28 cellular contexts compared by ENCODE assay signal in genomic region chr3:112776836-112777235, GRCh38.
A peak's percentile ranks its signal among the peaks of the same experiment; 100 is the strongest.
DNase-seq lines count a peak whose midpoint lies in the region; ATAC-seq, FAIRE-seq and TF ChIP-seq lines count a peak whose summit lies in the region.
"Had no signal": no experiment of that assay in that cellular context is flagged by ENCODE, and none has a peak within 500 bp of the region (broad histone marks: within the 10 kb centered on the region; RNA-seq: fewer than 3 reads in every experiment).

No MANE protein-coding gene starts in this region.

- no peak overlapping the region for H3K4me3 ChIP-seq in A549
- H3K4me3 ChIP-seq in IMR-90 (ENCODE audit: insufficient read depth, low read depth, low read length): no peak overlapping the region
- H3K4me3 ChIP-seq in mesendoderm (ENCODE audit: low read length): no peak overlapping the region
- no peak overlapping the region for H3K4me3 ChIP-seq in smooth muscle cell
- H3K4me3 ChIP-seq: adrenal gland, heart right ventricle, lung, stomach had no signal

- H2BK15ac ChIP-seq in IMR-90 (ENCODE audit: low read depth, low read length): peak overlapping the region; percentile 97
- no peak overlapping the region for H2BK15ac ChIP-seq in mesendoderm (replicated peaks; ENCODE audit: low read depth)

- TF ChIP-seq RAD21 in A549 (conservative IDR thresholded peaks at IDR 0.05 in 1 of 2, IDR thresholded peaks at IDR 0.05 in 1 of 2) (no peak), IMR-90 (IDR thresholded peaks at IDR 0.05; ENCODE audit: low read length) (no peak)

- FAIRE-seq in A549 (lab: Jason Lieb, UNC): peak; percentile 32
- FAIRE-seq: A204.1, frontal cortex, H54, urothelium cell line had no signal

- peaks cover 24% of the 10 kb centered on the region for H3K9me1 ChIP-seq in IMR-90 (ENCODE audit: insufficient read depth, low read length)

- 88% methylated on average over 3 of the region's 3 CpGs for WGBS in A549 (ENCODE audit: missing lambda C conversion rate)
- no CpG with 5 or more reads among the region's 3 CpGs for WGBS in IMR-90 (ENCODE audit: extremely low coverage in 2 of 2, insufficient read length in 1 of 2), 2 experiments
- no CpG with 5 or more reads among the region's 3 CpGs for WGBS in mesendoderm (ENCODE audit: extremely low coverage, insufficient coverage, low lambda C conversion rate)
- WGBS in smooth muscle cell (ENCODE audit: low lambda C conversion rate): 90% methylated on average over 3 of the region's 3 CpGs

- no peak overlapping the region for H2AK9ac ChIP-seq in IMR-90 (replicated peaks; ENCODE audit: low read depth, low read length, poor library complexity)

- peak overlapping the region; percentile 86 for H3K4ac ChIP-seq in IMR-90 (ENCODE audit: low read depth, low read length)
- H3K4ac ChIP-seq in mesendoderm (ENCODE audit: low read depth, low read length): no peak overlapping the region

- no peak for TF ChIP-seq EP300 in A549 (IDR thresholded peaks at IDR 0.05)

- H4K5ac ChIP-seq in IMR-90 (ENCODE audit: low read depth, low read length) (peak overlapping the region; percentile 98), mesendoderm (ENCODE audit: low read length) (no peak overlapping the region)

- peak overlapping the region; percentile 98 for H2BK5ac ChIP-seq in IMR-90 (ENCODE audit: low read depth, low read length, poor library complexity, severe bottlenecking)
- no peak overlapping the region for H2BK5ac ChIP-seq in mesendoderm (ENCODE audit: low read length)

- H4K8ac ChIP-seq in IMR-90 (ENCODE audit: low read depth in 2 of 2, low read length in 2 of 2) (peak overlapping the region; percentile 72 to 89; a peak in 3 of 4 replicates), mesendoderm (ENCODE audit: low read depth, low read length) (no peak overlapping the region)

- TF ChIP-seq POLR2A in A549 (IDR thresholded peaks at IDR 0.05; ENCODE audit: low read length) (no peak), IMR-90 (IDR thresholded peaks at IDR 0.05; ENCODE audit: low read depth, low read length) (no peak)

- ATAC-seq in A549: no peak
- peak; percentile 6; the same call in 1 of the 2 replicates for ATAC-seq in IMR-90 (ENCODE audit: low read depth)
- ATAC-seq in HG03442 (IDR thresholded peaks at IDR 0.05; ENCODE audit: unreplicated experiment): no peak
- ATAC-seq in HG02798 (IDR thresholded peaks at IDR 0.05; ENCODE audit: poor library complexity, unreplicated experiment): no peak
- ATAC-seq in GM19023 (IDR thresholded peaks at IDR 0.05; ENCODE audit: unreplicated experiment): no peak
- ATAC-seq: activated CD8-positive, alpha-beta T cell treated with anti-CD3 and anti-CD28 coated beads, Interleukin-2, amount 10 ng/mL, durations not matched to agents 7 days and 5 days; CD8-positive, alpha-beta T cell; heart right ventricle had no signal

- H3K4me1 ChIP-seq in A549: peaks cover 96% of the 10 kb centered on the region
- H3K4me1 ChIP-seq in IMR-90 (ENCODE audit: control insufficient read depth, insufficient read depth, low read length): peaks cover 45% of the 10 kb centered on the region
- H3K4me1 ChIP-seq in mesendoderm (ENCODE audit: control insufficient read depth, low read depth, low read length): peaks cover 3% of the 10 kb centered on the region
- no peaks in the 10 kb centered on the region for H3K4me1 ChIP-seq in smooth muscle cell (ENCODE audit: low read depth)
- H3K4me1 ChIP-seq: parathyroid adenoma had no signal

- 0 out of 2 replicates have a peak overlapping the region, but pooled peaks have one; percentile 13 for H3K56ac ChIP-seq in IMR-90 (ENCODE audit: extremely low read depth, insufficient read depth, low read length)
- no peak overlapping the region for H3K56ac ChIP-seq in mesendoderm (ENCODE audit: low read length)

- peak overlapping the region; percentile 94 for H2BK120ac ChIP-seq in IMR-90 (ENCODE audit: low read depth, low read length)
- H2BK120ac ChIP-seq in mesendoderm (ENCODE audit: low read depth, low read length): no peak overlapping the region

- H2AK5ac ChIP-seq in IMR-90 (ENCODE audit: low read depth, low read length) (peak overlapping the region; percentile 90), mesendoderm (ENCODE audit: low read length) (peak overlapping the region; percentile 11)

- POLR2A ChIA-PET in A549 (lab: Yijun Ruan, JAX) (no interaction called here), IMR-90 (lab: Charles Lee; ENCODE audit: unreplicated experiment) (no interaction called here)

- H2BK20ac ChIP-seq in IMR-90 (ENCODE audit: low read depth, low read length): peak overlapping the region; percentile 94

- H3K79me2 ChIP-seq in mesendoderm (ENCODE audit: control insufficient read depth, insufficient read depth, low read length) (no peaks in the 10 kb centered on the region), smooth muscle cell (ENCODE audit: low read depth) (no peaks in the 10 kb centered on the region)
- H3K79me2 ChIP-seq: parathyroid adenoma had no signal

- no peaks in the 10 kb centered on the region for H3K79me1 ChIP-seq in IMR-90 (ENCODE audit: low read depth in 1 of 2, low read length in 2 of 2)
- H3K79me1 ChIP-seq in mesendoderm (ENCODE audit: low read length): no peaks in the 10 kb centered on the region

- CTCF ChIA-PET in A549 (lab: Yijun Ruan, JAX) (interaction anchor here (1.2 to 4.9 kb wide), 5 partner anchors 24 to 137 kb away, joined by 3 to 34 read pairs (median 5); no protein-coding TSS in a partner anchor), IMR-90 (lab: Yijun Ruan, JAX) (interaction anchor here (1.1 kb wide), 1 partner anchor 134 kb away, joined by 4 read pairs; no protein-coding TSS in a partner anchor)

- H3K18ac ChIP-seq in IMR-90 (ENCODE audit: low read depth, low read length) (peak overlapping the region; percentile 100), mesendoderm (ENCODE audit: low read length) (no peak overlapping the region)

- H4K20me1 ChIP-seq in IMR-90 (ENCODE audit: insufficient read depth, low read length): no peaks in the 10 kb centered on the region
- H4K20me1 ChIP-seq in smooth muscle cell (ENCODE audit: low read depth): no peaks in the 10 kb centered on the region

- no peaks in the 10 kb centered on the region for H3K9me3 ChIP-seq in A549
- H3K9me3 ChIP-seq in IMR-90 (ENCODE audit: control insufficient read depth, insufficient read depth, low read length): no peaks in the 10 kb centered on the region
- H3K9me3 ChIP-seq in smooth muscle cell (replicated peaks; ENCODE audit: low read depth): no peaks in the 10 kb centered on the region
- H3K9me3 ChIP-seq: adrenal gland, heart right ventricle, stomach had no signal

- H3K4me2 ChIP-seq in A549: no peak overlapping the region
- H3K4me2 ChIP-seq in IMR-90 (ENCODE audit: low read depth, low read length): peak overlapping the region; percentile 10; the same call in 1 of the 2 replicates
- no peak overlapping the region for H3K4me2 ChIP-seq in mesendoderm (ENCODE audit: low read length)
- H3K4me2 ChIP-seq in smooth muscle cell: no peak overlapping the region

- no peak overlapping the region for H3K9ac ChIP-seq in IMR-90 (ENCODE audit: low read depth, low read length)
- no peak overlapping the region for H3K9ac ChIP-seq in mesendoderm (ENCODE audit: low read length)
- H3K9ac ChIP-seq in smooth muscle cell (ENCODE audit: low read depth): no peak overlapping the region
- H3K9ac ChIP-seq: parathyroid adenoma had no signal

- H3K36me3 ChIP-seq in IMR-90 (ENCODE audit: control insufficient read depth, insufficient read depth, low read length): no peaks in the 10 kb centered on the region
- no peaks in the 10 kb centered on the region for H3K36me3 ChIP-seq in mesendoderm (ENCODE audit: control insufficient read depth, insufficient read depth, low read length)
- H3K36me3 ChIP-seq in smooth muscle cell (ENCODE audit: low read depth): no peaks in the 10 kb centered on the region
- H3K36me3 ChIP-seq: adrenal gland, heart right ventricle, stomach had no signal

- intact Hi-C loops in IMR-90 (cut with micrococcal nuclease): no loop called here

- no peak for TF ChIP-seq CTCF in A549 (IDR thresholded peaks at IDR 0.05)
- no peak for TF ChIP-seq CTCF in IMR-90 (conservative IDR thresholded peaks at IDR 0.05; ENCODE audit: low read depth, low read length)
- TF ChIP-seq CTCF in smooth muscle cell (IDR thresholded peaks at IDR 0.05; ENCODE audit: borderline replicate concordance, insufficient read depth, poor library complexity, severe bottlenecking): no peak

- H3K27me3 ChIP-seq in IMR-90 (ENCODE audit: control insufficient read depth, insufficient read depth, low read length) (no peaks in the 10 kb centered on the region), mesendoderm (ENCODE audit: insufficient read depth, low read length, poor library complexity) (no peaks in the 10 kb centered on the region), smooth muscle cell (ENCODE audit: low read depth) (no peaks in the 10 kb centered on the region)
- H3K27me3 ChIP-seq: stomach had no signal

- H3F3A ChIP-seq in smooth muscle cell (ENCODE audit: low read depth): no peaks in the 10 kb centered on the region

- in situ Hi-C loops in IMR-90 (cut with MboI; ENCODE audit: low sequenced_read_pairs): no loop called here

- H3K23ac ChIP-seq in IMR-90 (ENCODE audit: low read depth, low read length) (peak overlapping the region; percentile 29; the same call in 1 of the 2 replicates), mesendoderm (ENCODE audit: low read length) (no peak overlapping the region)

- H3K14ac ChIP-seq in IMR-90 (replicated peaks; ENCODE audit: low read depth, low read length): peak overlapping the region; percentile 90; the same call in 1 of the 2 replicates

- dilution Hi-C loops in IMR-90 (cut with HindIII; ENCODE audit: low sequenced_read_pairs, unreplicated experiment): no loop called here

- H4K91ac ChIP-seq in IMR-90 (ENCODE audit: insufficient read depth, low read depth, low read length): peak overlapping the region; percentile 84; the same call in 1 of the 2 replicates

- H2AFZ ChIP-seq in IMR-90 (replicated peaks; ENCODE audit: low read length, poor library complexity) (peak overlapping the region; percentile 65), smooth muscle cell (ENCODE audit: low read depth) (no peak overlapping the region)
- H2AFZ ChIP-seq: parathyroid adenoma had no signal

- BruUV-seq in IMR-90 (replicated peaks; lab: Mats Ljungman, UMichigan): no TSS peak

- H3K27ac ChIP-seq in A549 (peak overlapping the region; percentile 87 to 96), IMR-90 (ENCODE audit: insufficient read depth, low read length) (peak overlapping the region; percentile 98; the same call in 1 of the 2 replicates), epithelial cell of prostate (peak overlapping the region; percentile 99), mesendoderm (ENCODE audit: low read depth, low read length) (no peak overlapping the region), smooth muscle cell (ENCODE audit: low read depth) (no peak overlapping the region)
- H3K27ac ChIP-seq: adrenal gland, HL-60, parathyroid adenoma, VCaP had no signal

- DNase-seq in A549 (ENCODE audit: low read depth in 1 of 2, low spot score in 1 of 2): no peak
- peak; percentile 44 for DNase-seq in IMR-90
- no peak for DNase-seq in epithelial cell of prostate (ENCODE audit: low read depth, low spot score)
- no peak for DNase-seq in mesendoderm
- no peak for DNase-seq in smooth muscle cell (lab: John Stamatoyannopoulos, UW; ENCODE audit: unreplicated experiment)
- DNase-seq: activated CD4-positive, alpha-beta T cell treated with anti-CD3 and anti-CD28 coated beads for 4 hours; activated CD8-positive, alpha-beta T cell treated with anti-CD3 and anti-CD28 coated beads, Interleukin-2, amount 10 ng/mL, durations not matched to agents 7 days and 5 days; activated naive CD4-positive, alpha-beta T cell treated with anti-CD3 and anti-CD28 coated beads for 36 hours; adrenal gland; CD8-positive, alpha-beta T cell; heart right ventricle; NCI-H1417 treated with DMSO at 0.1 percent for 48 hours; NCI-H2081; NCI-H526; retina; Right ventricle myocardium superior; stomach had no signal

Comparison
In these comparisons a context has a peak if more than half of its experiments do, and no peak if none do; other contexts are left out.
1. H3K27ac ChIP-seq: peak in A549 (2 of 2), IMR-90 (single experiment) and epithelial cell of prostate (single experiment); none in mesendoderm (single experiment) and smooth muscle cell (single experiment).